9 cellular contexts compared by ENCODE assay signal in the genomic region with DNA sequence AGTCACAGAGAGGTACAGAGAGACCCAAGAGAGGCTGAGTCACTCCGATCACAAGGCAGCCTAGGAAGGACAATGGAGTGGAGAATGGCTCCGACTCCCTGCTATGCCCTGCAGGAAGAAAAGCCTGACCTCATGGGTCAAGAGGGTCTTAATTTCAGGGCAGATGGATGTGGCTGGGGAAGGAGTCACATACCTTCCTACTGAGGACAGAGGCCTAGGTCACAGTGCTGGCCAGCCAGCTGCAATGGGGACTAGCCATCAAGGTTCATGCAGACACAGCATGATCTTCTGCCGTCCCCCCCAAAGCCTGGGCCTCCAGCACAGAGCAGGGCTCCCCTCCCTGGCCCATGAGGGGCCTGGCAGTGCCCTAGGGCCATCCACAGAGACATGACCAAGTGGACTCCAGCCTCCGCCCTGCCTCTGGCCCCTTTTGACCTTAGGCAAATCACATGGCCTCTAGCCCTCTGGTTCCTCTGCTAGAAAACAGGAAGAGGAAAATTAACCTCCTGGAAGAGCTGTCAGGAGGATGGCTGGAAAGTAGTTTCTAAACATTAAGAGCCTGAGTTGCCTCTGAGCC. TPM values are rescaled to one million over a fixed set of nuclear protein-coding genes. Genes with fewer than 3 reads are reported as not detected.
DNase-seq lines count a peak whose midpoint lies in the region; ATAC-seq and TF ChIP-seq lines count a peak whose summit lies in the region.
"Had no signal": no experiment of that assay in that cellular context is flagged by ENCODE, and none has a peak within 500 bp of the region (broad histone marks: within the 10 kb centered on the region; RNA-seq: fewer than 3 reads in every experiment).

No MANE protein-coding gene starts in this region.

- no peak for TF ChIP-seq EP300 in transverse colon (IDR thresholded peaks at IDR 0.05; ENCODE audit: low read depth)

- WGBS in lung, 2 donors: 43 to 53% methylated on average over 4 of the region's 4 CpGs
- 72 to 86% methylated on average over 2 to 4 of the region's 4 CpGs for WGBS in transverse colon (ENCODE audit: low coverage in 1 of 2), 2 donors

- H3K4me3 ChIP-seq in ascending aorta (peak overlapping the region in 1 of 2 donors; percentile 92), lung (peak overlapping the region; percentile 68), transverse colon (peak overlapping the region in 3 of 4 donors; percentile 59 to 83 (median 65))

- in situ Hi-C loops in transverse colon (cut with MboI; ENCODE audit: low pct_ligation_motif_present in 1 of 4, low pct_unique_long_range_greater_than_20kb in 1 of 4, low sequenced_read_pairs in 3 of 4): no loop called here

- H3K9me3 ChIP-seq in ascending aorta (no peaks in the 10 kb centered on the region), lung (ENCODE audit: control insufficient read depth in 2 of 2, insufficient read depth in 1 of 2, low read length in 1 of 2) (no peaks in the 10 kb centered on the region), transverse colon (no peaks in the 10 kb centered on the region)

- TF ChIP-seq POLR2A in transverse colon (IDR thresholded peaks at IDR 0.05): no peak

- TF ChIP-seq CTCF in ascending aorta (IDR thresholded peaks at IDR 0.05): no peak
- TF ChIP-seq CTCF in lung (IDR thresholded peaks at IDR 0.05; ENCODE audit: control extremely low read depth, extremely low read depth): no peak
- no peak for TF ChIP-seq CTCF in transverse colon (IDR thresholded peaks at IDR 0.05)

- peak overlapping the region; percentile 83 for H3K4me3 Mint-ChIP-seq in activated T-cell treated with anti-CD3 and anti-CD28 coated beads, Interleukin-2, amount 50 U/mL, for 4 hours

- no peaks in the 10 kb centered on the region for H3K9me3 Mint-ChIP-seq in activated T-cell treated with anti-CD3 and anti-CD28 coated beads, Interleukin-2, amount 50 U/mL, for 4 hours

- ATAC-seq in activated T-cell treated with anti-CD3 and anti-CD28 coated beads, Interleukin-2, amount 50 U/mL, for 4 hours: no peak
- ATAC-seq in lung (ENCODE audit: insufficient read depth, low FRiP score): no peak
- ATAC-seq: SK-N-SH treated with all-trans-retinoic acid at 6 μM for 48 hours had no signal

- H3K36me3 ChIP-seq in ascending aorta: no peaks in the 10 kb centered on the region
- H3K36me3 ChIP-seq in lung (ENCODE audit: control insufficient read depth in 2 of 2, insufficient read depth in 2 of 2, low read length in 2 of 2): no peaks in the 10 kb centered on the region
- H3K36me3 ChIP-seq in transverse colon: no peaks in the 10 kb centered on the region

- H3K27me3 ChIP-seq in ascending aorta (no peaks in the 10 kb centered on the region), lung (ENCODE audit: control insufficient read depth, insufficient read depth) (no peaks in the 10 kb centered on the region), transverse colon (no peaks in the 10 kb centered on the region)

- H3K4me1 Mint-ChIP-seq in activated T-cell treated with anti-CD3 and anti-CD28 coated beads, Interleukin-2, amount 50 U/mL, for 4 hours (ENCODE audit: low read depth): peaks cover 75% of the 10 kb centered on the region

- no peaks in the 10 kb centered on the region for H3K36me3 Mint-ChIP-seq in activated T-cell treated with anti-CD3 and anti-CD28 coated beads, Interleukin-2, amount 50 U/mL, for 4 hours (ENCODE audit: insufficient read depth)

- H3K4me1 ChIP-seq in ascending aorta: peaks cover 0 to 16% of the 10 kb centered on the region in 2 donors
- H3K4me1 ChIP-seq in lung (ENCODE audit: control insufficient read depth in 2 of 2, insufficient read depth in 2 of 2, low read length in 2 of 2): peaks cover 6 to 43% of the 10 kb centered on the region in 2 donors
- peaks cover 43 to 76% (median 71%) of the 10 kb centered on the region in 4 donors for H3K4me1 ChIP-seq in transverse colon

- no peaks in the 10 kb centered on the region for H3K27me3 Mint-ChIP-seq in activated T-cell treated with anti-CD3 and anti-CD28 coated beads, Interleukin-2, amount 50 U/mL, for 4 hours (ENCODE audit: low read depth)

- peak overlapping the region; percentile 61 to 78 for H3K27ac ChIP-seq in ascending aorta
- H3K27ac ChIP-seq in lung (ENCODE audit: low read depth in 1 of 2, low read length in 1 of 2): peak overlapping the region; percentile 21 to 97
- peak overlapping the region; percentile 91 to 97 (median 94) for H3K27ac ChIP-seq in transverse colon

- intact Hi-C loops in ascending aorta (cut with DNase I) (no loop called here), transverse colon (cut with DNase I; ENCODE audit: low total_unique reads) (no loop called here)

- DNase-seq in activated T-cell treated with anti-CD3 and anti-CD28 coated beads, Interleukin-2, amount 50 U/mL, for 4 hours: no peak
- DNase-seq in activated T-cell treated with anti-CD3 and anti-CD28 coated beads, Interleukin-2, amount 50 U/mL, for 48 hours: no peak
- DNase-seq in ascending aorta (ENCODE audit: low spot score in 2 of 2) (no peak), lung (ENCODE audit: low spot score) (peak; percentile 43), transverse colon (no peak), kidney glomerular epithelial cell (lab: John Stamatoyannopoulos, UW) (no peak), activated gamma-delta T cell (lab: John Stamatoyannopoulos, UW) (no peak), NAMALWA (ENCODE audit: low spot score) (no peak)

RNA-seq across cellular contexts. Expression of gene ARRB1, which starts 1.8 kb away (rescaled TPM):
- total RNA-seq in activated T-cell treated with anti-CD3 and anti-CD28 coated beads, Interleukin-2, amount 50 U/mL, for 4 hours: 10 to 100 TPM; 16.7 to 25.1 (median 18.8) TPM
- total RNA-seq in ascending aorta (78.2 TPM), lung (100 to 1,000 TPM in 1 of 2 donors, 10 to 100 TPM in 1; 64.4 to 145 TPM), transverse colon (10 to 100 TPM; 55.7 to 88.2 (median 78.0) TPM)
- polyA plus RNA-seq in lung: 10 to 100 TPM; 39.8 to 46.0 TPM

RNA-seq across cellular contexts. Expression of gene RPS3, which starts 49.7 kb away (rescaled TPM):
- 1,000 to 10,000 TPM; 4,010 to 4,371 (median 4,184) TPM for total RNA-seq in activated T-cell treated with anti-CD3 and anti-CD28 coated beads, Interleukin-2, amount 50 U/mL, for 4 hours
- total RNA-seq in ascending aorta: 511 TPM
- 1,000 to 10,000 TPM; 1,036 to 2,104 TPM for total RNA-seq in lung
- polyA plus RNA-seq in lung: 1,000 to 10,000 TPM; 2,193 to 2,813 TPM
- total RNA-seq in transverse colon: 1,000 to 10,000 TPM in 1 of 4 donors, 100 to 1,000 TPM in 3; 492 to 1,045 (median 813) TPM
